In the genomic region with DNA sequence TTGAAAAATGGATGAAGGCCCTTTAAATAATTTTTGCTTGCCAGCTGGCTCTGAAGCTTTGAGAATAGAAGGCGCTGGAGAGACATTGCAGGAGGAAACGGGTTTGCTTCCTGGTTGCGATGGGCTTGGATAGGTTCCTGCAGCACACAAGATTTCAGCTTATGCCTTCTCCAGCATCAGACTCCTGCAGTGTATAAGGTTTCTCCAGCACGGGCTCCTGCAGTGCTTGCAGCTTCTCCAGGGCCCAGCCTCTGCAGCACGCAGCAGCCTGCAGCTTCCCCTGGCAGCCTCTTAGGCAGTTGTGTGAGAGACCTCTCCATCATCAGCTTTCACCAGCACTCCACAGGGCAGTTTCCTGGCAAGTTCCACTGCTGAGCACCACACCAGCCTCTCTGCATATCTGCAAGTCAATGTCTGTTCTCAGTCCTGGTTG, we compare ENCODE assay signal across 8 cellular contexts.
A peak's percentile ranks its signal among the peaks of the same experiment; 100 is the strongest.
DNase-seq lines count a peak whose midpoint lies in the region; ATAC-seq and TF ChIP-seq lines count a peak whose summit lies in the region.

No MANE protein-coding gene starts in this region.

- WGBS in gastroesophageal sphincter (ENCODE audit: low coverage in 1 of 2), 2 donors: 3 to 9% methylated on average over 3 to 4 of the region's 5 CpGs

- H3K27ac ChIP-seq in GM23338 (ENCODE audit: low read depth) (no peak overlapping the region), SK-N-MC (peak overlapping the region; percentile 56), gastroesophageal sphincter (no peak overlapping the region), parathyroid adenoma (no peak overlapping the region)

- TF ChIP-seq EP300 in gastroesophageal sphincter (IDR thresholded peaks at IDR 0.05): no peak

- no peaks in the 10 kb centered on the region for H3K9me2 ChIP-seq in GM23338 (ENCODE audit: insufficient read depth)

- H3K4me1 ChIP-seq in GM23338 (ENCODE audit: insufficient read depth) (peaks cover 17% of the 10 kb centered on the region), gastroesophageal sphincter (peaks cover 0 to 15% (median 0%) of the 10 kb centered on the region in 3 donors), parathyroid adenoma (no peaks in the 10 kb centered on the region), BE2C (no peaks in the 10 kb centered on the region)

- peak; percentile 97 for ATAC-seq in GM23338
- ATAC-seq in gastroesophageal sphincter: peak; percentile 31
- no peak for ATAC-seq in HG02759 (IDR thresholded peaks at IDR 0.05; ENCODE audit: unreplicated experiment)
- no peak for ATAC-seq in GM19455 (IDR thresholded peaks at IDR 0.05; ENCODE audit: unreplicated experiment)

- H3K9me3 Mint-ChIP-seq in GM23338: no peaks in the 10 kb centered on the region

- H3K9ac ChIP-seq in SK-N-MC (ENCODE audit: insufficient read length): no peak overlapping the region
- no peak overlapping the region for H3K9ac ChIP-seq in parathyroid adenoma

- peaks cover 24% of the 10 kb centered on the region for H3K4me1 Mint-ChIP-seq in GM23338

- H3K36me3 Mint-ChIP-seq in GM23338 (ENCODE audit: low read depth): no peaks in the 10 kb centered on the region

- H3K9me3 ChIP-seq in SK-N-MC (ENCODE audit: low read depth, low read length) (no peaks in the 10 kb centered on the region), gastroesophageal sphincter (no peaks in the 10 kb centered on the region), parathyroid adenoma (ENCODE audit: control insufficient read depth, low read length) (no peaks in the 10 kb centered on the region), BE2C (no peaks in the 10 kb centered on the region)

- H3K4me3 Mint-ChIP-seq in GM23338: 0 out of 3 replicates have a peak overlapping the region, but pooled peaks have one; percentile 19

- H3K4me3 ChIP-seq in GM23338 (no peak overlapping the region), SK-N-MC (peak overlapping the region; percentile 47), gastroesophageal sphincter (no peak overlapping the region), parathyroid adenoma (ENCODE audit: low read depth, low read length) (no peak overlapping the region), BE2C (ENCODE audit: low read depth, low read length) (no peak overlapping the region)

- H4K20me1 ChIP-seq in GM23338 (replicated peaks; ENCODE audit: insufficient read depth): no peaks in the 10 kb centered on the region

- H3F3A ChIP-seq in GM23338 (replicated peaks; ENCODE audit: low read depth): no peaks in the 10 kb centered on the region

- H3K27me3 ChIP-seq in GM23338 (ENCODE audit: insufficient read depth) (no peaks in the 10 kb centered on the region), gastroesophageal sphincter (no peaks in the 10 kb centered on the region), parathyroid adenoma (ENCODE audit: control insufficient read depth, insufficient read depth, low read length) (no peaks in the 10 kb centered on the region), BE2C (no peaks in the 10 kb centered on the region)

- TF ChIP-seq CTCF in GM23338 (conservative IDR thresholded peaks at IDR 0.05; ENCODE audit: low read depth in 2 of 2): no peak
- TF ChIP-seq CTCF in gastroesophageal sphincter (IDR thresholded peaks at IDR 0.05): no peak
- TF ChIP-seq CTCF in parathyroid adenoma (IDR thresholded peaks at IDR 0.05): no peak
- TF ChIP-seq CTCF in BE2C (IDR thresholded peaks at IDR 0.05; ENCODE audit: low read depth, low read length): no peak

- H3K79me2 ChIP-seq in GM23338 (replicated peaks; ENCODE audit: insufficient read depth): no peaks in the 10 kb centered on the region
- no peaks in the 10 kb centered on the region for H3K79me2 ChIP-seq in parathyroid adenoma

- H2AFZ ChIP-seq in GM23338 (peak overlapping the region; percentile 86), parathyroid adenoma (peak overlapping the region; percentile 43)

- DNase-seq in GM23338 (ENCODE audit: low spot score) (peak; percentile 46), SK-N-MC (ENCODE audit: low read depth, low spot score) (no peak), BE2C (no peak), NCI-H1694 treated with DMSO at 0.1 percent for 48 hours (lab: John Stamatoyannopoulos, UW) (no peak)

- H3K36me3 ChIP-seq in GM23338 (ENCODE audit: insufficient read depth): no peaks in the 10 kb centered on the region
- no peaks in the 10 kb centered on the region for H3K36me3 ChIP-seq in SK-N-MC (ENCODE audit: insufficient read depth, low read length)
- no peaks in the 10 kb centered on the region for H3K36me3 ChIP-seq in gastroesophageal sphincter
- H3K36me3 ChIP-seq in parathyroid adenoma (ENCODE audit: control insufficient read depth, insufficient read depth, low read length): no peaks in the 10 kb centered on the region
- H3K36me3 ChIP-seq in BE2C: no peaks in the 10 kb centered on the region

- peaks cover 2% of the 10 kb centered on the region for H3K27me3 Mint-ChIP-seq in GM23338 (ENCODE audit: insufficient read depth, low read depth, poor library complexity)

- H3K27ac Mint-ChIP-seq in GM23338: no peak overlapping the region

- TF ChIP-seq POLR2A in gastroesophageal sphincter (IDR thresholded peaks at IDR 0.05): no peak

- H3K4me2 ChIP-seq in GM23338 (peak overlapping the region; percentile 52; the same call in 1 of the 2 replicates), parathyroid adenoma (ENCODE audit: low read length) (no peak overlapping the region)

TF ChIP-seq in GM23338, 12 proteins besides CTCF, POLR2A, EP300 and RAD21:
- TF ChIP-seq CREB1 (CRISPR knock-in tag; IDR thresholded peaks at IDR 0.05; ENCODE audit: low read depth): no peak
- TF ChIP-seq, protein P1, sequence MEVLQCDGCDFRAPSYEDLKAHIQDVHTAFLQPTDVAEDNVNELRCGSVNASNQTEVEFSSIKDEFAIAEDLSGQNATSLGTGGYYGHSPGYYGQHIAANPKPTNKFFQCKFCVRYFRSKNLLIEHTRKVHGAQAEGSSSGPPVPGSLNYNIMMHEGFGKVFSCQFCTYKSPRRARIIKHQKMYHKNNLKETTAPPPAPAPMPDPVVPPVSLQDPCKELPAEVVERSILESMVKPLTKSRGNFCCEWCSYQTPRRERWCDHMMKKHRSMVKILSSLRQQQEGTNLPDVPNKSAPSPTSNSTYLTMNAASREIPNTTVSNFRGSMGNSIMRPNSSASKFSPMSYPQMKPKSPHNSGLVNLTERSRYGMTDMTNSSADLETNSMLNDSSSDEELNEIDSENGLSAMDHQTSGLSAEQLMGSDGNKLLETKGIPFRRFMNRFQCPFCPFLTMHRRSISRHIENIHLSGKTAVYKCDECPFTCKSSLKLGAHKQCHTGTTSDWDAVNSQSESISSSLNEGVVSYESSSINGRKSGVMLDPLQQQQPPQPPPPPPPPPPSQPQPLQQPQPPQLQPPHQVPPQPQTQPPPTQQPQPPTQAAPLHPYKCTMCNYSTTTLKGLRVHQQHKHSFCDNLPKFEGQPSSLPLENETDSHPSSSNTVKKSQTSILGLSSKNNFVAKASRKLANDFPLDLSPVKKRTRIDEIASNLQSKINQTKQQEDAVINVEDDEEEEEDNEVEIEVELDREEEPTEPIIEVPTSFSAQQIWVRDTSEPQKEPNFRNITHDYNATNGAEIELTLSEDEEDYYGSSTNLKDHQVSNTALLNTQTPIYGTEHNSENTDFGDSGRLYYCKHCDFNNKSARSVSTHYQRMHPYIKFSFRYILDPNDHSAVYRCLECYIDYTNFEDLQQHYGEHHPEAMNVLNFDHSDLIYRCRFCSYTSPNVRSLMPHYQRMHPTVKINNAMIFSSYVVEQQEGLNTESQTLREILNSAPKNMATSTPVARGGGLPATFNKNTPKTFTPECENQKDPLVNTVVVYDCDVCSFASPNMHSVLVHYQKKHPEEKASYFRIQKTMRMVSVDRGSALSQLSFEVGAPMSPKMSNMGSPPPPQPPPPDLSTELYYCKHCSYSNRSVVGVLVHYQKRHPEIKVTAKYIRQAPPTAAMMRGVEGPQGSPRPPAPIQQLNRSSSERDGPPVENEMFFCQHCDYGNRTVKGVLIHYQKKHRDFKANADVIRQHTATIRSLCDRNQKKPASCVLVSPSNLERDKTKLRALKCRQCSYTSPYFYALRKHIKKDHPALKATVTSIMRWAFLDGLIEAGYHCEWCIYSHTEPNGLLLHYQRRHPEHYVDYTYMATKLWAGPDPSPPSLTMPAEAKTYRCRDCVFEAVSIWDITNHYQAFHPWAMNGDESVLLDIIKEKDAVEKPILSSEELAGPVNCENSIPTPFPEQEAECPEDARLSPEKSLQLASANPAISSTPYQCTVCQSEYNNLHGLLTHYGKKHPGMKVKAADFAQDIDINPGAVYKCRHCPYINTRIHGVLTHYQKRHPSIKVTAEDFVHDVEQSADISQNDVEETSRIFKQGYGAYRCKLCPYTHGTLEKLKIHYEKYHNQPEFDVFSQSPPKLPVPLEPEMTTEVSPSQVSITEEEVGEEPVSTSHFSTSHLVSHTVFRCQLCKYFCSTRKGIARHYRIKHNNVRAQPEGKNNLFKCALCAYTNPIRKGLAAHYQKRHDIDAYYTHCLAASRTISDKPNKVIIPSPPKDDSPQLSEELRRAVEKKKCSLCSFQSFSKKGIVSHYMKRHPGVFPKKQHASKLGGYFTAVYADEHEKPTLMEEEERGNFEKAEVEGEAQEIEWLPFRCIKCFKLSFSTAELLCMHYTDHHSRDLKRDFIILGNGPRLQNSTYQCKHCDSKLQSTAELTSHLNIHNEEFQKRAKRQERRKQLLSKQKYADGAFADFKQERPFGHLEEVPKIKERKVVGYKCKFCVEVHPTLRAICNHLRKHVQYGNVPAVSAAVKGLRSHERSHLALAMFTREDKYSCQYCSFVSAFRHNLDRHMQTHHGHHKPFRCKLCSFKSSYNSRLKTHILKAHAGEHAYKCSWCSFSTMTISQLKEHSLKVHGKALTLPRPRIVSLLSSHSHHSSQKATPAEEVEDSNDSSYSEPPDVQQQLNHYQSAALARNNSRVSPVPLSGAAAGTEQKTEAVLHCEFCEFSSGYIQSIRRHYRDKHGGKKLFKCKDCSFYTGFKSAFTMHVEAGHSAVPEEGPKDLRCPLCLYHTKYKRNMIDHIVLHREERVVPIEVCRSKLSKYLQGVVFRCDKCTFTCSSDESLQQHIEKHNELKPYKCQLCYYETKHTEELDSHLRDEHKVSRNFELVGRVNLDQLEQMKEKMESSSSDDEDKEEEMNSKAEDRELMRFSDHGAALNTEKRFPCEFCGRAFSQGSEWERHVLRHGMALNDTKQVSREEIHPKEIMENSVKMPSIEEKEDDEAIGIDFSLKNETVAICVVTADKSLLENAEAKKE (CRISPR knock-in tag; IDR thresholded peaks at IDR 0.05): peak; percentile 85

Comparison
In these comparisons a context has a peak if more than half of its experiments do, and no peak if none do; other contexts are left out.
1. ATAC-seq: peak in GM23338 (single experiment) and gastroesophageal sphincter (single experiment); none in HG02759 (single experiment) and GM19455 (single experiment).